In genomic region chr1:91791691-91792392, GRCh38 we compare ENCODE assay signal across 12 cellular contexts.
DNase-seq lines count a peak whose midpoint lies in the region; ATAC-seq and TF ChIP-seq lines count a peak whose summit lies in the region.
"Had no signal": no experiment of that assay in that cellular context is flagged by ENCODE, and none has a peak within 500 bp of the region (broad histone marks: within the 10 kb centered on the region; RNA-seq: fewer than 3 reads in every experiment).

No MANE protein-coding gene starts in this region.

- H3K79me2 ChIP-seq in PC-3 (ENCODE audit: low read length) (no peaks in the 10 kb centered on the region), SK-N-SH (ENCODE audit: insufficient read depth) (no peaks in the 10 kb centered on the region)

- 30 to 48% methylated on average over 6 to 7 of the region's 7 CpGs for WGBS in esophagus squamous epithelium, 2 donors
- 17% methylated on average over 5 of the region's 7 CpGs for WGBS in SK-N-SH (ENCODE audit: low lambda C conversion rate)

- BruUV-seq in PC-3 (replicated peaks; lab: Mats Ljungman, UMichigan) = no TSS peak

- H3K9ac ChIP-seq in PC-3 (ENCODE audit: low read length) = no peak overlapping the region
- H3K9ac ChIP-seq in SK-N-SH = no peak overlapping the region

- in situ Hi-C loops in gastrocnemius medialis (cut with MboI; ENCODE audit: low sequenced_read_pairs in 4 of 4) = no loop called here

- H3K27ac ChIP-seq in PC-3 (ENCODE audit: low read length) (no peak overlapping the region), esophagus squamous epithelium (peak overlapping the region; percentile 7 to 76 (median 62)), gastrocnemius medialis (peak overlapping the region in 3 of 4 donors; percentile 37 to 54 (median 48)), SK-N-SH (ENCODE audit: low read depth in 2 of 2, low read length in 1 of 2) (no peak overlapping the region)
- H3K27ac ChIP-seq: 22Rv1 had no signal

- H3K4me3 ChIP-seq in PC-3 (ENCODE audit: low read length) = no peak overlapping the region
- H3K4me3 ChIP-seq in esophagus squamous epithelium = no peak overlapping the region
- no peak overlapping the region for H3K4me3 ChIP-seq in gastrocnemius medialis
- no peak overlapping the region for H3K4me3 ChIP-seq in SK-N-SH (ENCODE audit: low read depth in 2 of 2, low read length in 1 of 2)

- no peak overlapping the region for H3K4me2 ChIP-seq in PC-3 (ENCODE audit: low read length)
- H3K4me2 ChIP-seq in SK-N-SH = no peak overlapping the region

- ATAC-seq in PC-3 (no peak), gastrocnemius medialis (no peak), HG03565 (IDR thresholded peaks at IDR 0.05; ENCODE audit: unreplicated experiment) (no peak)

- no peak for TF ChIP-seq RAD21 in SK-N-SH (IDR thresholded peaks at IDR 0.05; ENCODE audit: low read length)

- H3K4me1 ChIP-seq in PC-3 (ENCODE audit: insufficient read depth, low read length) = peaks cover 28% of the 10 kb centered on the region
- peaks cover 22 to 96% (median 47%) of the 10 kb centered on the region in 3 donors for H3K4me1 ChIP-seq in esophagus squamous epithelium
- peaks cover 52 to 75% of the 10 kb centered on the region in 2 donors for H3K4me1 ChIP-seq in gastrocnemius medialis
- H3K4me1 ChIP-seq in SK-N-SH (ENCODE audit: control insufficient read depth in 1 of 2, insufficient read depth in 2 of 2, low read depth in 1 of 2, low read length in 1 of 2) = peaks cover 0 to 3% of the 10 kb centered on the region in 2 experiments; a peak in 1 of 4 replicates

- DNase-seq in DMS 273 (lab: John Stamatoyannopoulos, UW; ENCODE audit: unreplicated experiment) = peak; percentile 43
- DNase-seq in DMS 273 treated with DMSO at 0.1 percent for 48 hours (lab: John Stamatoyannopoulos, UW) = no peak
- peak; percentile 18 for DNase-seq in PC-3
- no peak for DNase-seq in esophagus squamous epithelium (lab: John Stamatoyannopoulos, UW)
- no peak for DNase-seq in gastrocnemius medialis
- no peak for DNase-seq in SK-N-SH
- DNase-seq in stimulated activated CD4-positive, alpha-beta T cell treated with anti-CD3 and anti-CD28 coated beads, Interleukin-15, amount 100 ng/mL, for 24 hours = no peak
- DNase-seq: activated effector memory CD4-positive, alpha-beta T cell treated with anti-CD3 and anti-CD28 coated beads, Interleukin-2, amount 50 U/mL, for 16 hours; GF-D8; HFFc6 had no signal

- TF ChIP-seq EP300 in SK-N-SH (IDR thresholded peaks at IDR 0.05; ENCODE audit: borderline replicate concordance in 1 of 2, low read depth in 1 of 2, low read length in 1 of 2) = no peak

- POLR2A ChIA-PET in PC-3 (lab: Charles Lee; ENCODE audit: unreplicated experiment) = interaction anchor here (0.5 kb wide), 1 partner anchor 513 kb away, joined by 4 read pairs; no protein-coding TSS in a partner anchor
- POLR2A ChIA-PET in SK-N-SH (lab: Yijun Ruan, JAX) = no interaction called here

- intact Hi-C loops in PC-3 (cut with micrococcal nuclease) (loop anchor here (5.0 kb wide), 1 partner anchor 185 kb away; no protein-coding TSS in a partner anchor), esophagus squamous epithelium (cut with DNase I) (no loop called here), gastrocnemius medialis (cut with DNase I; ENCODE audit: low total_unique reads) (loop anchor here (5.0 to 10.0 kb wide), 3 partner anchors 90 to 277 kb away; no protein-coding TSS in a partner anchor)

- H3K9me2 ChIP-seq in PC-3 (replicated peaks; ENCODE audit: low read length) = no peaks in the 10 kb centered on the region
- no peaks in the 10 kb centered on the region for H3K9me2 ChIP-seq in SK-N-SH

- TF ChIP-seq POLR2A in esophagus squamous epithelium (IDR thresholded peaks at IDR 0.05) = no peak
- TF ChIP-seq POLR2A in gastrocnemius medialis (IDR thresholded peaks at IDR 0.05) = no peak

- no peak for TF ChIP-seq CTCF in PC-3 (conservative IDR thresholded peaks at IDR 0.05; ENCODE audit: low read depth, low read length)
- TF ChIP-seq CTCF in esophagus squamous epithelium (IDR thresholded peaks at IDR 0.05) = no peak
- TF ChIP-seq CTCF in gastrocnemius medialis (IDR thresholded peaks at IDR 0.05 in 4 of 5, conservative IDR thresholded peaks at IDR 0.05 in 1 of 5) = no peak
- TF ChIP-seq CTCF in SK-N-SH (IDR thresholded peaks at IDR 0.05) = no peak

- CTCF ChIA-PET in PC-3 (lab: Charles Lee) (no interaction called here), SK-N-SH (lab: Yijun Ruan, JAX) (interaction anchor here (0.6 kb wide), 1 partner anchor 409 kb away, joined by 3 read pairs; no protein-coding TSS in a partner anchor)

- no peaks in the 10 kb centered on the region for H3K36me3 ChIP-seq in PC-3 (ENCODE audit: low read depth, low read length)
- H3K36me3 ChIP-seq in esophagus squamous epithelium = peaks cover 0 to 14% (median 0%) of the 10 kb centered on the region in 3 donors
- H3K36me3 ChIP-seq in gastrocnemius medialis = no peaks in the 10 kb centered on the region
- H3K36me3 ChIP-seq in SK-N-SH (replicated peaks in 1 of 2; ENCODE audit: control insufficient read depth in 1 of 2, insufficient read depth in 2 of 2, low read length in 1 of 2) = no peaks in the 10 kb centered on the region

- H3F3A ChIP-seq in PC-3 (ENCODE audit: low read length, unreplicated experiment) = no peaks in the 10 kb centered on the region
- H3F3A ChIP-seq in SK-N-SH (replicated peaks; ENCODE audit: insufficient read depth) = no peaks in the 10 kb centered on the region

- H2AFZ ChIP-seq in PC-3 (ENCODE audit: low read length) = no peak overlapping the region
- H2AFZ ChIP-seq in SK-N-SH (ENCODE audit: low read depth) = no peak overlapping the region

- H3K27me3 ChIP-seq in PC-3 (ENCODE audit: low read length) (no peaks in the 10 kb centered on the region), esophagus squamous epithelium (no peaks in the 10 kb centered on the region), gastrocnemius medialis (no peaks in the 10 kb centered on the region), SK-N-SH (ENCODE audit: insufficient read depth) (peaks cover 76% of the 10 kb centered on the region)

- H4K20me1 ChIP-seq in PC-3 (ENCODE audit: low read length) (no peaks in the 10 kb centered on the region), SK-N-SH (ENCODE audit: insufficient read depth) (no peaks in the 10 kb centered on the region)

- no peaks in the 10 kb centered on the region for H3K9me3 ChIP-seq in PC-3 (ENCODE audit: low read length)
- no peaks in the 10 kb centered on the region for H3K9me3 ChIP-seq in esophagus squamous epithelium
- H3K9me3 ChIP-seq in gastrocnemius medialis = no peaks in the 10 kb centered on the region
- no peaks in the 10 kb centered on the region for H3K9me3 ChIP-seq in SK-N-SH

TF ChIP-seq in SK-N-SH, 30 proteins besides CTCF, POLR2A, EP300 and RAD21:
- TF ChIP-seq USF2 (IDR thresholded peaks at IDR 0.05; ENCODE audit: borderline replicate concordance, low read depth, low read length) (no peak), TCF12 (IDR thresholded peaks at IDR 0.05) (no peak), NFIC (IDR thresholded peaks at IDR 0.05; ENCODE audit: borderline replicate concordance) (no peak), TAF1 (IDR thresholded peaks at IDR 0.05; ENCODE audit: borderline replicate concordance, low read depth, low read length) (no peak), TEAD4 (IDR thresholded peaks at IDR 0.05; ENCODE audit: borderline replicate concordance, insufficient read depth) (no peak), FOXJ3 (CRISPR knock-in tag; IDR thresholded peaks at IDR 0.05) (no peak), MEF2A (IDR thresholded peaks at IDR 0.05; ENCODE audit: borderline replicate concordance, low read depth) (no peak), SIN3A (IDR thresholded peaks at IDR 0.05; ENCODE audit: borderline replicate concordance, low read depth, low read length) (no peak)
- TF ChIP-seq, protein P1, sequence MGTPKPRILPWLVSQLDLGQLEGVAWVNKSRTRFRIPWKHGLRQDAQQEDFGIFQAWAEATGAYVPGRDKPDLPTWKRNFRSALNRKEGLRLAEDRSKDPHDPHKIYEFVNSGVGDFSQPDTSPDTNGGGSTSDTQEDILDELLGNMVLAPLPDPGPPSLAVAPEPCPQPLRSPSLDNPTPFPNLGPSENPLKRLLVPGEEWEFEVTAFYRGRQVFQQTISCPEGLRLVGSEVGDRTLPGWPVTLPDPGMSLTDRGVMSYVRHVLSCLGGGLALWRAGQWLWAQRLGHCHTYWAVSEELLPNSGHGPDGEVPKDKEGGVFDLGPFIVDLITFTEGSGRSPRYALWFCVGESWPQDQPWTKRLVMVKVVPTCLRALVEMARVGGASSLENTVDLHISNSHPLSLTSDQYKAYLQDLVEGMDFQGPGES (IDR thresholded peaks at IDR 0.05; ENCODE audit: low read depth, low read length) = no peak
- TF ChIP-seq, protein P2, sequence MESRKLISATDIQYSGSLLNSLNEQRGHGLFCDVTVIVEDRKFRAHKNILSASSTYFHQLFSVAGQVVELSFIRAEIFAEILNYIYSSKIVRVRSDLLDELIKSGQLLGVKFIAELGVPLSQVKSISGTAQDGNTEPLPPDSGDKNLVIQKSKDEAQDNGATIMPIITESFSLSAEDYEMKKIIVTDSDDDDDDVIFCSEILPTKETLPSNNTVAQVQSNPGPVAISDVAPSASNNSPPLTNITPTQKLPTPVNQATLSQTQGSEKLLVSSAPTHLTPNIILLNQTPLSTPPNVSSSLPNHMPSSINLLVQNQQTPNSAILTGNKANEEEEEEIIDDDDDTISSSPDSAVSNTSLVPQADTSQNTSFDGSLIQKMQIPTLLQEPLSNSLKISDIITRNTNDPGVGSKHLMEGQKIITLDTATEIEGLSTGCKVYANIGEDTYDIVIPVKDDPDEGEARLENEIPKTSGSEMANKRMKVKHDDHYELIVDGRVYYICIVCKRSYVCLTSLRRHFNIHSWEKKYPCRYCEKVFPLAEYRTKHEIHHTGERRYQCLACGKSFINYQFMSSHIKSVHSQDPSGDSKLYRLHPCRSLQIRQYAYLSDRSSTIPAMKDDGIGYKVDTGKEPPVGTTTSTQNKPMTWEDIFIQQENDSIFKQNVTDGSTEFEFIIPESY (IDR thresholded peaks at IDR 0.05; ENCODE audit: borderline replicate concordance, low read depth) = no peak
- TF ChIP-seq, protein P3, sequence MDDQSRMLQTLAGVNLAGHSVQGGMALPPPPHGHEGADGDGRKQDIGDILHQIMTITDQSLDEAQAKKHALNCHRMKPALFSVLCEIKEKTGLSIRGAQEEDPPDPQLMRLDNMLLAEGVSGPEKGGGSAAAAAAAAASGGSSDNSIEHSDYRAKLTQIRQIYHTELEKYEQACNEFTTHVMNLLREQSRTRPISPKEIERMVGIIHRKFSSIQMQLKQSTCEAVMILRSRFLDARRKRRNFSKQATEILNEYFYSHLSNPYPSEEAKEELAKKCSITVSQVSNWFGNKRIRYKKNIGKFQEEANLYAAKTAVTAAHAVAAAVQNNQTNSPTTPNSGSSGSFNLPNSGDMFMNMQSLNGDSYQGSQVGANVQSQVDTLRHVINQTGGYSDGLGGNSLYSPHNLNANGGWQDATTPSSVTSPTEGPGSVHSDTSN (IDR thresholded peaks at IDR 0.05) = no peak
TF ChIP-seq in SK-N-SH: peak in this region for 0.

Comparison
In these comparisons a context has a peak if more than half of its experiments do, and no peak if none do; other contexts are left out.
1. DNase-seq: peak in DMS 273 (single experiment) and PC-3 (single experiment); none in DMS 273 treated with DMSO at 0.1 percent for 48 hours (single experiment), esophagus squamous epithelium (single experiment), gastrocnemius medialis (0 of 2), SK-N-SH (single experiment) and stimulated activated CD4-positive, alpha-beta T cell treated with anti-CD3 and anti-CD28 coated beads, Interleukin-15, amount 100 ng/mL, for 24 hours (single experiment).
2. H3K27ac ChIP-seq: peak in esophagus squamous epithelium (4 of 4) and gastrocnemius medialis (3 of 4); none in PC-3 (single experiment) and SK-N-SH (0 of 2).